8 cellular contexts compared by ENCODE assay signal in the genomic region with DNA sequence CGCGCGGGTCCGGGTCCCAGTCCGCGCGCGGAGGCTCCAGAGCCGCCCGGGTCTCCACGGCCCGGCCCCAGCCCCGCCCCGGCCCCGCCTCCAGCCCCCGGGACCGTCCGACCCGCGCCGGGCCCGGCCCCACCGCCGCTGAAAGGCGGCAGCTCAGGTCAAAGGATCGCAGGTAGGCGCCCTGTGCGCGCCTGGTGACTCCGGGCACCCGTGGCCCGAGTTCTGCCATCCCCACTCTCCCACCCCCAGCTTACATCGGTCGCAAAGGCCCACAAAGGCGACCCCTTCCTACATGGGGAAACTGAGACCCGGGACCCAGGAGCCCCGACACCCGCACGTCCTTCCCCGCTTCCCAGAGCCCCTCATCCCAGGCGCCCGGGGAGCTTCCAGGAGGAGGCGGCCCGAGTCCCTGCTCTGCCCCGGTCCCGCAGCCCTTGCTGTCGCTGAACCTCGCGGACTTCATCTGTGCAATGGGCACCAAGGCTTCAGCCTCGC. TPM values are rescaled to one million over a fixed set of nuclear protein-coding genes. Genes with fewer than 3 reads are reported as not detected.
A peak's percentile ranks its signal among the peaks of the same experiment; 100 is the strongest.
DNase-seq lines count a peak whose midpoint lies in the region; ATAC-seq and TF ChIP-seq lines count a peak whose summit lies in the region.

A gene (minus strand): TSS at position 33 of the 495 bp plus-strand sequence. CDS start 2,075 bp downstream, outside the sequence.

- H3K4me1 ChIP-seq in prostate gland (replicated peaks) = peaks cover 3% of the 10 kb centered on the region

- intact Hi-C loops in prostate gland (cut with DNase I) = loop anchor here (2.0 to 5.0 kb wide), 3 partner anchors 57 to 78 kb away; a partner anchor contains a TSS

- DNase-seq in GM06990 (ENCODE audit: extremely low read depth, insufficient read length) (no peak), WERI-Rb-1 (no peak), glutamatergic neuron (no peak), prostate gland (ENCODE audit: low spot score) (no peak), middle frontal gyrus (ENCODE audit: extremely low spot score, low spot score) (no peak), NCI-H774 (lab: John Stamatoyannopoulos, UW) (no peak)

- no peak for ATAC-seq in HG02981 (IDR thresholded peaks at IDR 0.05; ENCODE audit: unreplicated experiment)
- ATAC-seq in GM21619 (IDR thresholded peaks at IDR 0.05; ENCODE audit: unreplicated experiment) = no peak

- H3K9me3 Mint-ChIP-seq in glutamatergic neuron (ENCODE audit: unreplicated experiment) = peaks cover 2% of the 10 kb centered on the region

- H3K27me3 ChIP-seq in GM06990 (replicated peaks; ENCODE audit: control insufficient read depth, insufficient read depth, low read length) (no peaks in the 10 kb centered on the region; the same call in 1 of the 2 replicates), WERI-Rb-1 (ENCODE audit: insufficient read depth, low read depth, severe bottlenecking) (peaks cover 25% of the 10 kb centered on the region), prostate gland (replicated peaks; ENCODE audit: insufficient read depth) (no peaks in the 10 kb centered on the region)

- TF ChIP-seq CTCF in GM06990 (IDR thresholded peaks at IDR 0.05; ENCODE audit: insufficient read depth, low read length, poor library complexity, severe bottlenecking) (no peak), WERI-Rb-1 (IDR thresholded peaks at IDR 0.05; ENCODE audit: low read depth, low read length) (no peak), glutamatergic neuron (IDR thresholded peaks at IDR 0.05; ENCODE audit: partially characterized antibody, unreplicated experiment) (no peak), prostate gland (IDR thresholded peaks at IDR 0.05) (no peak)

- H3K27ac Mint-ChIP-seq in glutamatergic neuron (ENCODE audit: unreplicated experiment) = no peak within 1 kb of the TSS

- H3K9me3 ChIP-seq in WERI-Rb-1 (ENCODE audit: severe bottlenecking) = no peaks in the 10 kb centered on the region
- no peaks in the 10 kb centered on the region for H3K9me3 ChIP-seq in prostate gland

- H3K36me3 Mint-ChIP-seq in glutamatergic neuron (ENCODE audit: unreplicated experiment) = no peaks in the 10 kb centered on the region

- H3K27ac ChIP-seq in WERI-Rb-1 = peak within 1 kb of the TSS; percentile 38
- H3K27ac ChIP-seq in prostate gland = peak within 1 kb of the TSS; percentile 83 to 90

- H3K4me3 Mint-ChIP-seq in glutamatergic neuron (ENCODE audit: unreplicated experiment) = peak within 1 kb of the TSS; percentile 68

- peaks cover 3% of the 10 kb centered on the region for H3K27me3 Mint-ChIP-seq in glutamatergic neuron (ENCODE audit: unreplicated experiment)

- no peak for TF ChIP-seq POLR2A in prostate gland (IDR thresholded peaks at IDR 0.05)

- H3K4me3 ChIP-seq in GM06990 (replicated peaks; ENCODE audit: low read depth, low read length) (peak within 1 kb of the TSS; percentile 63), WERI-Rb-1 (ENCODE audit: low read depth, low read length) (peak within 1 kb of the TSS; percentile 70), prostate gland (peak within 1 kb of the TSS; percentile 50 to 52)

- WGBS in prostate gland = 1% methylated on average over 22 of the region's 50 CpGs

- H3K36me3 ChIP-seq in GM06990 (ENCODE audit: control insufficient read depth, insufficient read depth, low read length) (no peaks in the 10 kb centered on the region), WERI-Rb-1 (no peaks in the 10 kb centered on the region; the same call in 1 of the 2 replicates), prostate gland (no peaks in the 10 kb centered on the region)

- no peaks in the 10 kb centered on the region for H3K4me1 Mint-ChIP-seq in glutamatergic neuron (ENCODE audit: low read depth, unreplicated experiment)

RNA-seq across cellular contexts. Expression of the gene that starts here (rescaled TPM):
- total RNA-seq in glutamatergic neuron (ENCODE audit: unreplicated experiment) (5.8 TPM), prostate gland (10 to 100 TPM; 13.0 to 58.0 TPM)
